16 cellular contexts compared by ENCODE assay signal in genomic region chr18:50671376-50671775, GRCh38.
"Had no signal": no experiment of that assay in that cellular context is flagged by ENCODE, and none has a peak within 500 bp of the region (broad histone marks: within the 10 kb centered on the region; RNA-seq: fewer than 3 reads in every experiment).

No MANE protein-coding gene starts in this region.

- ATAC-seq: left lobe of liver; mucosa of descending colon; natural killer cell treated with Interleukin-12 subunit alpha and Interleukin-12 subunit beta and Interleukin-15 and Interleukin-18, amount 100 ng/mL, for 72 hours; psoas muscle; right lobe of liver; stimulated activated memory B cell treated with anti-CD40 and anti-IgM and Interleukin-4, amounts not matched to agents 10 μg/mL and 1 μg/mL and 100 μg/mL, for 72 hours; stimulated activated naive CD8-positive, alpha-beta T cell treated with anti-CD3 and anti-CD28 coated beads, Interleukin-15, Interleukin-2, amounts not matched to agents 100 U/mL and 50 U/mL, for 24 hours had no signal

- DNase-seq: dorsolateral prefrontal cortex; effector CD4-positive, alpha-beta T cell; mucosa of descending colon; naive B cell; nucleus accumbens; posterior cingulate gyrus; psoas muscle; right lobe of liver; stimulated activated CD4-positive, alpha-beta T cell treated with anti-CD3 and anti-CD28 coated beads, Interleukin-4, amount 100 ng/mL, for 4 hours; stimulated activated naive CD8-positive, alpha-beta T cell treated with anti-CD3 and anti-CD28 coated beads, Interleukin-15, Interleukin-2, amounts not matched to agents 100 U/mL and 50 U/mL, for 24 hours; substantia nigra; testis; upper lobe of left lung had no signal
